In the genomic region with DNA sequence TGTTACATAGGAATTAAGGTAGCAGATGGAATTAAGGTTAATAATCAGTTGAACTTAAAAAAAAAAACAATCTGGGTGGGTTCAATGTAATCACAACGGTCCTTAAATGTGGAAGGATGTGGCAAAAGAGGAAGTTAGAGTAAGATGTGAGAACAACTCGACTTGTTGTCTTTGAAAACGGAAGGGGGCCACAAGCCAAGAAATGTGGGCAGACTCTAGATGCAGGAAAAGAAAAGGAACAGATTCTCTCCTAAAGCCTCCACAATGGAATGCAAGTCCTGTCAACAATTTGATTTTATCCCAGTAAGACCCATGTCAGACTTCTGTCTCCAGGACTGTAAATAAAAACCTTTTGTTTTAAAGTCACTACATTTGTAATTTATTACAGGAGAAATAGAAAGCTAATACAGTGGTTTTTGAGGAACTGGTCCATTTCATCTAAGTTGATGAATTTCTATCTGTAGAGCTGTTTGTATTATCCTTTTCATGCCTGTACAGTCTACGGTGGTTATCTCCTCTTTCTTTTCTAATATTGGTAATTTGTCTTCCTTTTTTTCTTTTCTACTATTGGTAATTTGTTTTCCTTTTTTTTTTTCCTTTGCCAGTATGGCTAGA, we compare ENCODE assay signal across 1 cellular context.
TF ChIP-seq lines count a peak whose summit lies in the region.

No MANE protein-coding gene starts in this region.

TF ChIP-seq in GM12891, 5 proteins besides CTCF, POLR2A, EP300 and RAD21 (continued from another document):
- no peak for TF ChIP-seq POLR2AphosphoS5 (IDR thresholded peaks at IDR 0.05; ENCODE audit: low read depth, low read length)
